In genomic region chr20:62969179-62969760, GRCh38 we compare ENCODE assay signal across 35 cellular contexts. TPM values are rescaled to one million over a fixed set of nuclear protein-coding genes. Genes with fewer than 3 reads are reported as not detected.
"Had no signal": no experiment of that assay in that cellular context is flagged by ENCODE, and none has a peak within 500 bp of the region (broad histone marks: within the 10 kb centered on the region; RNA-seq: fewer than 3 reads in every experiment).

No MANE protein-coding gene starts in this region.

- DNase-seq: activated CD4-positive, alpha-beta T cell treated with anti-CD3 and anti-CD28 coated beads, Interleukin-2, amount 10 ng/mL, durations not matched to agents 24 days and 14 days; activated CD8-positive, alpha-beta memory T cell treated with anti-CD3 and anti-CD28 coated beads, Interleukin-2, amount 10 ng/mL, durations not matched to agents 7 days and 5 days; activated CD8-positive, alpha-beta T cell treated with anti-CD3 and anti-CD28 coated beads for 36 hours; activated gamma-delta T cell; activated naive CD4-positive, alpha-beta T cell treated with anti-CD3 and anti-CD28 coated beads, Interleukin-2, amount 50 U/mL, for 16 hours; activated naive CD8-positive, alpha-beta T cell treated with anti-CD3 and anti-CD28 coated beads, Interleukin-2, amount 50 U/mL, for 24 hours; activated T-cell treated with anti-CD3 and anti-CD28 coated beads for 4 hours; aorta; brain microvascular endothelial cell; caudate nucleus; effector CD4-positive, alpha-beta T cell; heart left ventricle; islet precursor cell; left colon; lower lobe of right lung; naive B cell; posterior cingulate gyrus; sigmoid colon; stimulated activated CD4-positive, alpha-beta T cell treated with anti-CD3 and anti-CD28 coated beads, Interleukin-15, amount 100 ng/mL, for 24 hours; stimulated activated naive CD4-positive, alpha-beta T cell had no signal

- H3K9me3 Mint-ChIP-seq: activated CD4-positive, alpha-beta T cell treated with anti-CD3 and anti-CD28 coated beads, Interleukin-2, amount 10 ng/mL, durations not matched to agents 24 days and 14 days; activated CD8-positive, alpha-beta T cell treated with anti-CD3 and anti-CD28 coated beads for 36 hours; activated naive CD8-positive, alpha-beta T cell treated with anti-CD3 and anti-CD28 coated beads, Interleukin-2, amount 50 U/mL, for 24 hours; activated T-helper 1 cell treated with anti-CD3 and anti-CD28 coated beads, Interleukin-12 subunit alpha, Interleukin-12 subunit beta, Interleukin-2, Interleukin-4 antibody, amounts not matched to agents 30 ng/mL and 10 ng/mL and 1 ng/mL, durations not matched to agents 14 hours and 24 hours and 36 hours; dendritic cell treated with granulocyte-macrophage colony-stimulating factor and Interleukin-4, amounts not matched to agents 40 ng/mL and 50 ng/mL, for 4 days; naive B cell; T-helper 2 cell treated with Interferon-gamma antibody and Interleukin-4, amounts not matched to agents 5 μg/mL and 100 μg/mL, for 36 hours; type B pancreatic cell had no signal

- H3K4me3 ChIP-seq: heart left ventricle, lower lobe of right lung, sigmoid colon, smooth muscle cell, thoracic aorta had no signal

- H3K27ac ChIP-seq: brain microvascular endothelial cell, heart left ventricle, lower lobe of right lung, sigmoid colon, thoracic aorta, VCaP had no signal

- H3K9me3 ChIP-seq: heart left ventricle, lower lobe of right lung, sigmoid colon, thoracic aorta had no signal

- H3K4me3 Mint-ChIP-seq: activated CD4-positive, alpha-beta T cell treated with anti-CD3 and anti-CD28 coated beads, Interleukin-2, amount 10 ng/mL, durations not matched to agents 24 days and 14 days; activated CD8-positive, alpha-beta memory T cell treated with anti-CD3 and anti-CD28 coated beads, Interleukin-2, amount 10 ng/mL, durations not matched to agents 7 days and 5 days; activated CD8-positive, alpha-beta T cell treated with anti-CD3 and anti-CD28 coated beads for 36 hours; activated naive CD8-positive, alpha-beta T cell treated with anti-CD3 and anti-CD28 coated beads, Interleukin-2, amount 50 U/mL, for 24 hours; activated T-helper 1 cell treated with anti-CD3 and anti-CD28 coated beads, Interleukin-12 subunit alpha, Interleukin-12 subunit beta, Interleukin-2, Interleukin-4 antibody, amounts not matched to agents 30 ng/mL and 10 ng/mL and 1 ng/mL, durations not matched to agents 14 hours and 24 hours and 36 hours; dendritic cell treated with granulocyte-macrophage colony-stimulating factor and Interleukin-4, amounts not matched to agents 40 ng/mL and 50 ng/mL, for 4 days; naive B cell; T-helper 2 cell treated with Interferon-gamma antibody and Interleukin-4, amounts not matched to agents 5 μg/mL and 100 μg/mL, for 36 hours; type B pancreatic cell had no signal

- H3K36me3 ChIP-seq: heart left ventricle, lower lobe of right lung, thoracic aorta had no signal

- ATAC-seq: activated CD4-positive, CD25-positive, alpha-beta regulatory T cell treated with anti-CD3 and anti-CD28 coated beads, Interleukin-2, amount 50 U/mL, for 24 hours; activated CD8-positive, alpha-beta memory T cell treated with anti-CD3 and anti-CD28 coated beads, Interleukin-2, amount 10 ng/mL, durations not matched to agents 7 days and 5 days; activated CD8-positive, alpha-beta T cell treated with anti-CD3 and anti-CD28 coated beads for 36 hours; activated naive CD8-positive, alpha-beta T cell treated with anti-CD3 and anti-CD28 coated beads, Interleukin-2, amount 50 U/mL, for 24 hours; heart left ventricle; left colon; lower lobe of right lung had no signal

- H3K36me3 Mint-ChIP-seq: activated CD8-positive, alpha-beta memory T cell treated with anti-CD3 and anti-CD28 coated beads, Interleukin-2, amount 10 ng/mL, durations not matched to agents 7 days and 5 days; naive B cell; type B pancreatic cell had no signal

- H3K27ac Mint-ChIP-seq: activated CD4-positive, alpha-beta T cell treated with anti-CD3 and anti-CD28 coated beads, Interleukin-2, amount 10 ng/mL, durations not matched to agents 24 days and 14 days; activated CD8-positive, alpha-beta memory T cell treated with anti-CD3 and anti-CD28 coated beads, Interleukin-2, amount 10 ng/mL, durations not matched to agents 7 days and 5 days; activated CD8-positive, alpha-beta T cell treated with anti-CD3 and anti-CD28 coated beads for 36 hours; activated naive CD8-positive, alpha-beta T cell treated with anti-CD3 and anti-CD28 coated beads, Interleukin-2, amount 50 U/mL, for 24 hours; activated T-helper 1 cell treated with anti-CD3 and anti-CD28 coated beads, Interleukin-12 subunit alpha, Interleukin-12 subunit beta, Interleukin-2, Interleukin-4 antibody, amounts not matched to agents 30 ng/mL and 10 ng/mL and 1 ng/mL, durations not matched to agents 14 hours and 24 hours and 36 hours; dendritic cell treated with granulocyte-macrophage colony-stimulating factor and Interleukin-4, amounts not matched to agents 40 ng/mL and 50 ng/mL, for 4 days; T-helper 2 cell treated with Interferon-gamma antibody and Interleukin-4, amounts not matched to agents 5 μg/mL and 100 μg/mL, for 36 hours; type B pancreatic cell had no signal

RNA-seq across cellular contexts. Expression of gene SLC17A9, which starts 16.8 kb away (rescaled TPM):
- polyA plus RNA-seq: neural cell had no signal

RNA-seq across cellular contexts. Expression of gene BHLHE23, which starts 37.5 kb away (rescaled TPM):
- total RNA-seq: activated CD4-positive, alpha-beta T cell treated with anti-CD3 and anti-CD28 coated beads, Interleukin-2, amount 10 ng/mL, durations not matched to agents 24 days and 14 days; activated CD8-positive, alpha-beta memory T cell treated with anti-CD3 and anti-CD28 coated beads, Interleukin-2, amount 10 ng/mL, durations not matched to agents 7 days and 5 days; activated CD8-positive, alpha-beta T cell treated with anti-CD3 and anti-CD28 coated beads for 36 hours; activated T-helper 1 cell treated with anti-CD3 and anti-CD28 coated beads, Interleukin-12 subunit alpha, Interleukin-12 subunit beta, Interleukin-2, Interleukin-4 antibody, amounts not matched to agents 30 ng/mL and 10 ng/mL and 1 ng/mL, durations not matched to agents 14 hours and 24 hours and 36 hours; aorta; epithelial cell of proximal tubule; fibroblast of villous mesenchyme; heart left ventricle; left colon; lower lobe of right lung; mesenteric fat pad; mucosa of gallbladder; omental fat pad; renal cortical epithelial cell; sigmoid colon; smooth muscle cell; thoracic aorta had no signal
- polyA plus RNA-seq: aorta, heart left ventricle, neural cell, sigmoid colon, smooth muscle cell had no signal
